In the genomic region with DNA sequence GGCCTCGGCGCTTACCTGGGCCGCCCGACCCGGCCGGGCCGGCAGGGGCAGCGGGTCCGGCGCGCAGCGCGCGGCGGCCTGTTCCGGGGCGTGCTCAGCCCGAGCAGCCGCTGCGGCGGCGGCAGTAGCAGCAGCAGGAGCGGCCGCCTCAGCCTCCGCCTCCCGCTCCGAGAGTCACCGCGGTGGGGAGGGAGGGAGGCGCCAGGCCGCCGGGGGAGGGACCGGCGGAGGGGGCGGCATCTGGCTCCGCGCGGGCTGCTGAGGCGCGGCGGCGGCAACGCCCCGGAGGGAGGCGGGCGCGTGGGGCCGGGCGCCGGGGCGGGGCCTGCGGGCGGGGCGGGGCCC, we compare ENCODE assay signal across 1 cellular context.
A peak's percentile ranks its signal among the peaks of the same experiment; 100 is the strongest.
TF ChIP-seq lines count a peak whose summit lies in the region.

A gene with protein sequence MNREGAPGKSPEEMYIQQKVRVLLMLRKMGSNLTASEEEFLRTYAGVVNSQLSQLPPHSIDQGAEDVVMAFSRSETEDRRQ (minus strand): TSS at position 190 of the 345 bp plus-strand sequence. CDS start 38,205 bp downstream, outside the sequence.

TF ChIP-seq in HepG2, 621 proteins besides CTCF, POLR2A, EP300 and RAD21 (continued from another document and continues in another):
- TF ChIP-seq, protein P1, sequence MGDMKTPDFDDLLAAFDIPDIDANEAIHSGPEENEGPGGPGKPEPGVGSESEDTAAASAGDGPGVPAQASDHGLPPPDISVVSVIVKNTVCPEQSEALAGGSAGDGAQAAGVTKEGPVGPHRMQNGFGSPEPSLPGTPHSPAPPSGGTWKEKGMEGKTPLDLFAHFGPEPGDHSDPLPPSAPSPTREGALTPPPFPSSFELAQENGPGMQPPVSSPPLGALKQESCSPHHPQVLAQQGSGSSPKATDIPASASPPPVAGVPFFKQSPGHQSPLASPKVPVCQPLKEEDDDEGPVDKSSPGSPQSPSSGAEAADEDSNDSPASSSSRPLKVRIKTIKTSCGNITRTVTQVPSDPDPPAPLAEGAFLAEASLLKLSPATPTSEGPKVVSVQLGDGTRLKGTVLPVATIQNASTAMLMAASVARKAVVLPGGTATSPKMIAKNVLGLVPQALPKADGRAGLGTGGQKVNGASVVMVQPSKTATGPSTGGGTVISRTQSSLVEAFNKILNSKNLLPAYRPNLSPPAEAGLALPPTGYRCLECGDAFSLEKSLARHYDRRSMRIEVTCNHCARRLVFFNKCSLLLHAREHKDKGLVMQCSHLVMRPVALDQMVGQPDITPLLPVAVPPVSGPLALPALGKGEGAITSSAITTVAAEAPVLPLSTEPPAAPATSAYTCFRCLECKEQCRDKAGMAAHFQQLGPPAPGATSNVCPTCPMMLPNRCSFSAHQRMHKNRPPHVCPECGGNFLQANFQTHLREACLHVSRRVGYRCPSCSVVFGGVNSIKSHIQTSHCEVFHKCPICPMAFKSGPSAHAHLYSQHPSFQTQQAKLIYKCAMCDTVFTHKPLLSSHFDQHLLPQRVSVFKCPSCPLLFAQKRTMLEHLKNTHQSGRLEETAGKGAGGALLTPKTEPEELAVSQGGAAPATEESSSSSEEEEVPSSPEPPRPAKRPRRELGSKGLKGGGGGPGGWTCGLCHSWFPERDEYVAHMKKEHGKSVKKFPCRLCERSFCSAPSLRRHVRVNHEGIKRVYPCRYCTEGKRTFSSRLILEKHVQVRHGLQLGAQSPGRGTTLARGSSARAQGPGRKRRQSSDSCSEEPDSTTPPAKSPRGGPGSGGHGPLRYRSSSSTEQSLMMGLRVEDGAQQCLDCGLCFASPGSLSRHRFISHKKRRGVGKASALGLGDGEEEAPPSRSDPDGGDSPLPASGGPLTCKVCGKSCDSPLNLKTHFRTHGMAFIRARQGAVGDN (CRISPR knock-in tag; IDR thresholded peaks at IDR 0.05): peak; percentile 30; the same call in 1 of the 2 replicates
- TF ChIP-seq, protein P2, sequence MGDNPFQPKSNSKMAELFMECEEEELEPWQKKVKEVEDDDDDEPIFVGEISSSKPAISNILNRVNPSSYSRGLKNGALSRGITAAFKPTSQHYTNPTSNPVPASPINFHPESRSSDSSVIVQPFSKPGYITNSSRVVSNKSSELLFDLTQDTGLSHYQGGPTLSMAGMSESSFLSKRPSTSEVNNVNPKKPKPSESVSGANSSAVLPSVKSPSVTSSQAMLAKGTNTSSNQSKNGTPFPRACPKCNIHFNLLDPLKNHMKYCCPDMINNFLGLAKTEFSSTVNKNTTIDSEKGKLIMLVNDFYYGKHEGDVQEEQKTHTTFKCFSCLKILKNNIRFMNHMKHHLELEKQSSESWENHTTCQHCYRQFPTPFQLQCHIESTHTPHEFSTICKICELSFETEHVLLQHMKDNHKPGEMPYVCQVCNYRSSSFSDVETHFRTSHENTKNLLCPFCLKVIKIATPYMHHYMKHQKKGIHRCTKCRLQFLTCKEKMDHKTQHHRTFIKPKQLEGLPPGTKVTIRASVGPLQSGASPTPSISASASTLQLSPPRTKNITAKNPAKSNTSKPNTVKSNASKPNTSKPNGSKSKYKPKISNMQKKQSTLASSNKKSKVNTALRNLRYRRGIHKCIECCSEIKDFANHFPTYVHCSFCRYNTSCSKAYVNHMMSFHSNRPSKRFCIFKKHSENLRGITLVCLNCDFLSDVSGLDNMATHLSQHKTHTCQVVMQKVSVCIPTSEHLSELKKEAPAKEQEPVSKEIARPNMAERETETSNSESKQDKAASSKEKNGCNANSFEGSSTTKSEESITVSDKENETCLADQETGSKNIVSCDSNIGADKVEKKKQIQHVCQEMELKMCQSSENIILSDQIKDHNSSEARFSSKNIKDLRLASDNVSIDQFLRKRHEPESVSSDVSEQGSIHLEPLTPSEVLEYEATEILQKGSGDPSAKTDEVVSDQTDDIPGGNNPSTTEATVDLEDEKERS (CRISPR knock-in tag; IDR thresholded peaks at IDR 0.05): no peak
- TF ChIP-seq ZSCAN21 (CRISPR knock-in tag; IDR thresholded peaks at IDR 0.05; ENCODE audit: borderline replicate concordance): 0 out of 2 replicates have a peak, but pooled peaks have one; percentile 15
- no peak for TF ChIP-seq MTA1 (CRISPR knock-in tag; IDR thresholded peaks at IDR 0.05; ENCODE audit: borderline replicate concordance)
- TF ChIP-seq, protein P3, sequence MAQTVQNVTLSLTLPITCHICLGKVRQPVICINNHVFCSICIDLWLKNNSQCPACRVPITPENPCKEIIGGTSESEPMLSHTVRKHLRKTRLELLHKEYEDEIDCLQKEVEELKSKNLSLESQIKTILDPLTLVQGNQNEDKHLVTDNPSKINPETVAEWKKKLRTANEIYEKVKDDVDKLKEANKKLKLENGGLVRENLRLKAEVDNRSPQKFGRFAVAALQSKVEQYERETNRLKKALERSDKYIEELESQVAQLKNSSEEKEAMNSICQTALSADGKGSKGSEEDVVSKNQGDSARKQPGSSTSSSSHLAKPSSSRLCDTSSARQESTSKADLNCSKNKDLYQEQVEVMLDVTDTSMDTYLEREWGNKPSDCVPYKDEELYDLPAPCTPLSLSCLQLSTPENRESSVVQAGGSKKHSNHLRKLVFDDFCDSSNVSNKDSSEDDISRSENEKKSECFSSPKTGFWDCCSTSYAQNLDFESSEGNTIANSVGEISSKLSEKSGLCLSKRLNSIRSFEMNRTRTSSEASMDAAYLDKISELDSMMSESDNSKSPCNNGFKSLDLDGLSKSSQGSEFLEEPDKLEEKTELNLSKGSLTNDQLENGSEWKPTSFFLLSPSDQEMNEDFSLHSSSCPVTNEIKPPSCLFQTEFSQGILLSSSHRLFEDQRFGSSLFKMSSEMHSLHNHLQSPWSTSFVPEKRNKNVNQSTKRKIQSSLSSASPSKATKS (CRISPR knock-in tag; IDR thresholded peaks at IDR 0.05): no peak
- TF ChIP-seq RERE (CRISPR knock-in tag; IDR thresholded peaks at IDR 0.05; ENCODE audit: low read depth): no peak
- no peak for TF ChIP-seq FIP1L1 (IDR thresholded peaks at IDR 0.05; ENCODE audit: borderline replicate concordance, insufficient read depth, low read depth, low read length)
- TF ChIP-seq ZNF382 (CRISPR knock-in tag; IDR thresholded peaks at IDR 0.05; ENCODE audit: borderline replicate concordance): no peak
- TF ChIP-seq, protein P4, sequence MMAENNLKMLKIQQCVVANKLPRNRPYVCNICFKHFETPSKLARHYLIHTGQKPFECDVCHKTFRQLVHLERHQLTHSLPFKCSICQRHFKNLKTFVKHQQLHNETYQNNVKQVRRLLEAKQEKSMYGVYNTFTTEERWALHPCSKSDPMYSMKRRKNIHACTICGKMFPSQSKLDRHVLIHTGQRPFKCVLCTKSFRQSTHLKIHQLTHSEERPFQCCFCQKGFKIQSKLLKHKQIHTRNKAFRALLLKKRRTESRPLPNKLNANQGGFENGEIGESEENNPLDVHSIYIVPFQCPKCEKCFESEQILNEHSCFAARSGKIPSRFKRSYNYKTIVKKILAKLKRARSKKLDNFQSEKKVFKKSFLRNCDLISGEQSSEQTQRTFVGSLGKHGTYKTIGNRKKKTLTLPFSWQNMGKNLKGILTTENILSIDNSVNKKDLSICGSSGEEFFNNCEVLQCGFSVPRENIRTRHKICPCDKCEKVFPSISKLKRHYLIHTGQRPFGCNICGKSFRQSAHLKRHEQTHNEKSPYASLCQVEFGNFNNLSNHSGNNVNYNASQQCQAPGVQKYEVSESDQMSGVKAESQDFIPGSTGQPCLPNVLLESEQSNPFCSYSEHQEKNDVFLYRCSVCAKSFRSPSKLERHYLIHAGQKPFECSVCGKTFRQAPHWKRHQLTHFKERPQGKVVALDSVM (CRISPR knock-in tag; IDR thresholded peaks at IDR 0.05): no peak; the same call in 1 of the 2 replicates
- TF ChIP-seq CREBL2 (CRISPR knock-in tag; IDR thresholded peaks at IDR 0.05; ENCODE audit: borderline replicate concordance): no peak
- no peak for TF ChIP-seq ZNF253 (CRISPR knock-in tag; IDR thresholded peaks at IDR 0.05; ENCODE audit: borderline replicate concordance)
- TF ChIP-seq ZNF713 (CRISPR knock-in tag; IDR thresholded peaks at IDR 0.05): no peak
- no peak for TF ChIP-seq ZNF225 (CRISPR knock-in tag; IDR thresholded peaks at IDR 0.05)
- peak; percentile 67 for TF ChIP-seq PATZ1 (CRISPR knock-in tag; IDR thresholded peaks at IDR 0.05)
- TF ChIP-seq FOXM1 (CRISPR knock-in tag; IDR thresholded peaks at IDR 0.05): no peak
- TF ChIP-seq YY1 (IDR thresholded peaks at IDR 0.05; ENCODE audit: insufficient read depth, insufficient replicate concordance, low read depth, low read length): no peak
- TF ChIP-seq PHF8 (CRISPR knock-in tag; IDR thresholded peaks at IDR 0.05): no peak; the same call in 1 of the 2 replicates
- TF ChIP-seq ZNF816 (CRISPR knock-in tag; IDR thresholded peaks at IDR 0.05; ENCODE audit: borderline replicate concordance): no peak
- TF ChIP-seq NFE2L2 (IDR thresholded peaks at IDR 0.05; ENCODE audit: low read length): no peak
- peak; percentile 88; the same call in 1 of the 2 replicates for TF ChIP-seq ZBTB2 (CRISPR knock-in tag; IDR thresholded peaks at IDR 0.05; ENCODE audit: low read depth)
- no peak for TF ChIP-seq CENPX (CRISPR knock-in tag; IDR thresholded peaks at IDR 0.05)
- TF ChIP-seq THYN1 (CRISPR knock-in tag; IDR thresholded peaks at IDR 0.05; ENCODE audit: borderline replicate concordance, low read depth): no peak
- no peak for TF ChIP-seq TOPORS (CRISPR knock-in tag; IDR thresholded peaks at IDR 0.05)
- TF ChIP-seq, protein P5, sequence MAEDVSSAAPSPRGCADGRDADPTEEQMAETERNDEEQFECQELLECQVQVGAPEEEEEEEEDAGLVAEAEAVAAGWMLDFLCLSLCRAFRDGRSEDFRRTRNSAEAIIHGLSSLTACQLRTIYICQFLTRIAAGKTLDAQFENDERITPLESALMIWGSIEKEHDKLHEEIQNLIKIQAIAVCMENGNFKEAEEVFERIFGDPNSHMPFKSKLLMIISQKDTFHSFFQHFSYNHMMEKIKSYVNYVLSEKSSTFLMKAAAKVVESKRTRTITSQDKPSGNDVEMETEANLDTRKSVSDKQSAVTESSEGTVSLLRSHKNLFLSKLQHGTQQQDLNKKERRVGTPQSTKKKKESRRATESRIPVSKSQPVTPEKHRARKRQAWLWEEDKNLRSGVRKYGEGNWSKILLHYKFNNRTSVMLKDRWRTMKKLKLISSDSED (CRISPR knock-in tag; IDR thresholded peaks at IDR 0.05): no peak
- 0 out of 2 replicates have a peak, but pooled peaks have one; percentile 42 for TF ChIP-seq HBP1 (CRISPR knock-in tag; IDR thresholded peaks at IDR 0.05; ENCODE audit: low read depth)
